In the genomic region with DNA sequence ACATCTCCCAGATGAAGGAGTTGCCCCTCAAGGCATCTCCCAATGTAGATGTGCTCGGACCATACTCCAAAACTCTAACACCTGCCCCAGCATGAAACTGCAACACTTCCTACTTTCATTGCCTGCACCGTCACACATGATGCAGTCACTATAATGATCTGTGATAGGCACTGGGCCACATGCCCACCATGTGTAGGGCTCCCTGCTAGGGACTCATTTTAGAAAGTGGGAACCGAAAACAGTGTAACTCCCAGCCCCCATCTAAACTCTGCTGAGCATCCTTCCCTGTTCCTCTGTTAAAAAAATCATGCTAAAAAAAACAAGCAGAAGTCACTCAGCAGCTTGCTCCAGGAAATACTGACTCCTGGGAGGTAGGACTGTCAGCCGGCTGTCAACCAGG, we compare ENCODE assay signal across 15 cellular contexts.
DNase-seq lines count a peak whose midpoint lies in the region; ATAC-seq and TF ChIP-seq lines count a peak whose summit lies in the region.
"Had no signal": no experiment of that assay in that cellular context is flagged by ENCODE, and none has a peak within 500 bp of the region (broad histone marks: within the 10 kb centered on the region; RNA-seq: fewer than 3 reads in every experiment).

No MANE protein-coding gene starts in this region.

- H3K9me3 ChIP-seq in sigmoid colon, result no peaks in the 10 kb centered on the region
- H3K9me3 ChIP-seq: left ventricle myocardium inferior, upper lobe of right lung had no signal

- no peak overlapping the region for H3K4me3 ChIP-seq in sigmoid colon
- H3K4me3 ChIP-seq: left ventricle myocardium inferior, upper lobe of right lung had no signal

- intact Hi-C loops in sigmoid colon (cut with DNase I), result no loop called here

- H3K36me3 Mint-ChIP-seq in IgD-negative memory B cell, result peaks cover 5% of the 10 kb centered on the region
- peaks cover 0 to 3% of the 10 kb centered on the region in 2 donors for H3K36me3 Mint-ChIP-seq in naive B cell

- no peak for TF ChIP-seq EP300 in sigmoid colon (IDR thresholded peaks at IDR 0.05)

- H3K4me1 Mint-ChIP-seq in IgD-negative memory B cell, result peaks cover 6 to 16% (median 12%) of the 10 kb centered on the region in 3 donors
- H3K4me1 Mint-ChIP-seq in naive B cell, result peaks cover 12 to 35% (median 21%) of the 10 kb centered on the region in 3 donors

- no peaks in the 10 kb centered on the region for H3K27me3 Mint-ChIP-seq in IgD-negative memory B cell
- peaks cover 0 to 5% (median 0%) of the 10 kb centered on the region in 3 donors for H3K27me3 Mint-ChIP-seq in naive B cell

- WGBS in sigmoid colon, 2 donors, result 65 to 74% methylated on average over 4 of the region's 4 CpGs

- H3K4me3 Mint-ChIP-seq in IgD-negative memory B cell (peak overlapping the region in 2 of 4 donors; percentile 73 to 79), naive B cell (peak overlapping the region in 5 of 8 donors; percentile 37 to 83 (median 78))

- no peaks in the 10 kb centered on the region for H3K4me1 ChIP-seq in sigmoid colon
- H3K4me1 ChIP-seq: foreskin keratinocyte, left ventricle myocardium inferior, upper lobe of right lung had no signal

- TF ChIP-seq CTCF in sigmoid colon (IDR thresholded peaks at IDR 0.05), result no peak

- H3K36me3 ChIP-seq in sigmoid colon, result no peaks in the 10 kb centered on the region
- H3K36me3 ChIP-seq: left ventricle myocardium inferior, upper lobe of right lung had no signal

- H3K27ac Mint-ChIP-seq in IgD-negative memory B cell (peak overlapping the region in 2 of 3 donors; percentile 36 to 65), naive B cell (peak overlapping the region; percentile 10 to 99 (median 96))

- no peaks in the 10 kb centered on the region for H3K27me3 ChIP-seq in sigmoid colon
- H3K27me3 ChIP-seq: foreskin keratinocyte, upper lobe of right lung had no signal

- ATAC-seq in GM18907 (IDR thresholded peaks at IDR 0.05; ENCODE audit: unreplicated experiment), result peak; percentile 76
- peak; percentile 74 for ATAC-seq in HG02678 (IDR thresholded peaks at IDR 0.05; ENCODE audit: unreplicated experiment)
- ATAC-seq in naive B cell (ENCODE audit: low read depth in 2 of 2), result peak; percentile 93 to 96
- ATAC-seq in GM21381 (IDR thresholded peaks at IDR 0.05; ENCODE audit: unreplicated experiment), result no peak
- ATAC-seq: foreskin keratinocyte, Panc1, upper lobe of right lung had no signal

- DNase-seq in naive B cell, result peak; percentile 52
- no peak for DNase-seq in NCI-H2171 treated with DMSO at 0.1 percent for 48 hours (lab: John Stamatoyannopoulos, UW)
- DNase-seq in NCI-H345 treated with DMSO at 0.1 percent for 48 hours (lab: John Stamatoyannopoulos, UW; ENCODE audit: unreplicated experiment), result no peak
- no peak for DNase-seq in sigmoid colon
- DNase-seq: activated gamma-delta T cell treated with Interleukin-2 at 50 U/mL for 16 hours, COR-L47, foreskin keratinocyte, left ventricle myocardium inferior, NCI-H1092 treated with DMSO at 0.1 percent for 48 hours, upper lobe of right lung had no signal

- TF ChIP-seq POLR2A in sigmoid colon (IDR thresholded peaks at IDR 0.05), result no peak

- H3K27ac ChIP-seq in sigmoid colon, result no peak overlapping the region
- H3K27ac ChIP-seq: foreskin keratinocyte, left ventricle myocardium inferior, upper lobe of right lung had no signal

- H3K9me3 Mint-ChIP-seq in IgD-negative memory B cell (peaks cover 0 to 3% (median 0%) of the 10 kb centered on the region in 3 donors), naive B cell (peaks cover 0 to 6% (median 2%) of the 10 kb centered on the region in 7 donors)
